ENCODE assay signal across 8 cellular contexts in the genomic region with DNA sequence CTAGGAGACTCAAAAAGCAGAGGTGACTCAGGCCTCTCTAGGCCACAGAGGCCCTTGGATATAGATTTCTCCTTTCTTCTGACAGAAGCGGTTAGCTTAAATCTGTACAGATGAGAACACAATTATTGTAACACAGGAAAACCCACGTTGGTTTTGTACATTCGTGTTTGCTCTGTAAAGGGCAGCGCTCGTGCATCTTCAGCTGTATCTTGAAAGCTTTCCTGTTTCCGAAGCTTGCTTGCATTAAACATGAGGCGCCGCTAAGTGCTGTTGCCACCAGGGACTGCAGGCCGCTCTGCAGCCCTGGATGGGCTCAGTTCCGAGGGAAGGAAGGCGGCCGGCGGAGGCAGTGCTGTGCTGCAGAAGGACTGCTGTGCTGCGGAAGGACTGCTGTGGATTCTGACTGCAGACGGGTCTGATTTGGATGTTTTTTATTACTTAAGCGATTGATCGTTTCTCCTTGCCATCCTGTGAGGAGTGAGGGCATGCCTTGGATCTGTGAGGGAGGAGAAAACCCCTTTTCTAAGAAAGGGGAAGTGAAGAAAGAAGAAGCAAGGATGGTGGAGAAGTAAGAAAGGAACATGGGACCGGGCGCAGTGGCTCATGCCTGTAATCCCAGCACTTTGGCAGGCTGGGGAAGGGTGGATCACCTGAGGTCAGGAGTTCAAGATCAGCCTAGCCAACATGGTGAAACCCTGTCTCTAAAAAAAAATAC. TPM values are rescaled to one million over a fixed set of nuclear protein-coding genes. Genes with fewer than 3 reads are reported as not detected.
DNase-seq lines count a peak whose midpoint lies in the region; ATAC-seq and TF ChIP-seq lines count a peak whose summit lies in the region.

No MANE protein-coding gene starts in this region.

- H3K9me3 ChIP-seq in CD4-positive, CD25-positive, alpha-beta regulatory T cell (ENCODE audit: control insufficient read depth in 2 of 2, low read length in 2 of 2), result no peaks in the 10 kb centered on the region
- H3K9me3 ChIP-seq in SK-N-SH, result no peaks in the 10 kb centered on the region
- H3K9me3 ChIP-seq in aorta (ENCODE audit: control insufficient read depth, low read length), result no peaks in the 10 kb centered on the region
- no peaks in the 10 kb centered on the region for H3K9me3 ChIP-seq in PC-3 (ENCODE audit: low read length)
- H3K9me3 ChIP-seq in thyroid gland, result no peaks in the 10 kb centered on the region

- intact Hi-C loops in aorta (cut with DNase I), result loop anchor here in 1 of 2 donors (5.0 kb wide), 1 partner anchor 252 kb away; no protein-coding TSS in a partner anchor
- intact Hi-C loops in PC-3 (cut with micrococcal nuclease), result loop anchor here (5.0 kb wide), 1 partner anchor 62 kb away; the partner anchor contains the start of gene TRUB1
- intact Hi-C loops in thyroid gland (cut with DNase I), result loop anchor here (10.0 kb wide), 1 partner anchor 240 kb away; no protein-coding TSS in a partner anchor

- no peak overlapping the region for H2AFZ ChIP-seq in SK-N-SH (ENCODE audit: low read depth)
- H2AFZ ChIP-seq in PC-3 (ENCODE audit: low read length), result no peak overlapping the region

- H3K9ac ChIP-seq in SK-N-SH, result no peak overlapping the region
- H3K9ac ChIP-seq in PC-3 (ENCODE audit: low read length), result no peak overlapping the region

- no TSS peak for BruUV-seq in PC-3 (replicated peaks; lab: Mats Ljungman, UMichigan)

- TF ChIP-seq EP300 in SK-N-SH (IDR thresholded peaks at IDR 0.05; ENCODE audit: borderline replicate concordance in 1 of 2, low read depth in 1 of 2, low read length in 1 of 2), result no peak

- WGBS in SK-N-SH (ENCODE audit: low lambda C conversion rate), result 85% methylated on average over 19 of the region's 19 CpGs
- 37 to 55% methylated on average over 19 of the region's 19 CpGs for WGBS in aorta, 2 donors
- 41 to 44% methylated on average over 19 of the region's 19 CpGs for WGBS in thyroid gland, 2 donors

- no peak overlapping the region for H3K4me3 ChIP-seq in CD4-positive, CD25-positive, alpha-beta regulatory T cell (ENCODE audit: low read depth, low read length)
- H3K4me3 ChIP-seq in SK-N-SH (ENCODE audit: low read depth in 2 of 2, low read length in 1 of 2), result no peak overlapping the region
- no peak overlapping the region for H3K4me3 ChIP-seq in aorta (ENCODE audit: low read length in 2 of 2)
- H3K4me3 ChIP-seq in PC-3 (ENCODE audit: low read length), result no peak overlapping the region
- no peak overlapping the region for H3K4me3 ChIP-seq in thyroid gland (replicated peaks in 1 of 3)

- peaks cover 4% of the 10 kb centered on the region for H3K4me1 ChIP-seq in CD4-positive, CD25-positive, alpha-beta regulatory T cell (ENCODE audit: control insufficient read depth, insufficient read depth, low read length, poor library complexity, severe bottlenecking)
- H3K4me1 ChIP-seq in SK-N-SH (ENCODE audit: control insufficient read depth in 1 of 2, insufficient read depth in 2 of 2, low read depth in 1 of 2, low read length in 1 of 2) (peaks cover 1 to 6% of the 10 kb centered on the region in 2 experiments; a peak in 3 of 4 replicates), aorta (ENCODE audit: control insufficient read depth in 1 of 2, insufficient read depth in 2 of 2, low read length in 2 of 2) (no peaks in the 10 kb centered on the region), PC-3 (ENCODE audit: insufficient read depth, low read length) (peaks cover 1% of the 10 kb centered on the region; the same call in 1 of the 2 replicates), thyroid gland (no peaks in the 10 kb centered on the region)

- peaks cover 0 to 19% (median 12%) of the 10 kb centered on the region in 4 donors for H3K4me1 Mint-ChIP-seq in CD4-positive, CD25-positive, alpha-beta regulatory T cell

- CTCF ChIA-PET in SK-N-SH (lab: Yijun Ruan, JAX) (interaction anchor here (0.6 to 12.3 kb wide), 7 partner anchors 9 to 404 kb away, joined by 3 to 235 read pairs (median 3); no protein-coding TSS in a partner anchor), PC-3 (lab: Charles Lee) (no interaction called here)

- no peaks in the 10 kb centered on the region for H3K9me3 Mint-ChIP-seq in CD4-positive, CD25-positive, alpha-beta regulatory T cell

- TF ChIP-seq POLR2A in thyroid gland (IDR thresholded peaks at IDR 0.05), result no peak

- no peak overlapping the region for H3K27ac ChIP-seq in CD4-positive, CD25-positive, alpha-beta regulatory T cell (ENCODE audit: insufficient read depth, low read length, poor library complexity, severe bottlenecking)
- H3K27ac ChIP-seq in SK-N-SH (ENCODE audit: low read depth in 2 of 2, low read length in 1 of 2), result no peak overlapping the region
- no peak overlapping the region for H3K27ac ChIP-seq in aorta (ENCODE audit: low read depth in 1 of 2, low read length in 2 of 2)
- H3K27ac ChIP-seq in PC-3 (ENCODE audit: low read length), result no peak overlapping the region
- no peak overlapping the region for H3K27ac ChIP-seq in thyroid gland

- peak in 1 of 3 donors; percentile 63 for DNase-seq in CD4-positive, CD25-positive, alpha-beta regulatory T cell
- DNase-seq in SK-N-SH (peak; percentile 61), hippocampal formation (lab: John Stamatoyannopoulos, UW) (peak; percentile 3 to 36), aorta (no peak), PC-3 (no peak), thyroid gland (no peak)

- peaks cover 7% of the 10 kb centered on the region for H3K27me3 ChIP-seq in CD4-positive, CD25-positive, alpha-beta regulatory T cell (ENCODE audit: control insufficient read depth, insufficient read depth, low read length)
- H3K27me3 ChIP-seq in SK-N-SH (ENCODE audit: insufficient read depth) (no peaks in the 10 kb centered on the region), aorta (ENCODE audit: control insufficient read depth in 1 of 2, insufficient read depth in 2 of 2, low read length in 1 of 2) (no peaks in the 10 kb centered on the region), PC-3 (ENCODE audit: low read length) (no peaks in the 10 kb centered on the region), thyroid gland (no peaks in the 10 kb centered on the region)

- H3K4me2 ChIP-seq in SK-N-SH (no peak overlapping the region), PC-3 (ENCODE audit: low read length) (no peak overlapping the region)

- TF ChIP-seq CTCF in SK-N-SH (IDR thresholded peaks at IDR 0.05) (no peak), PC-3 (conservative IDR thresholded peaks at IDR 0.05; ENCODE audit: low read depth, low read length) (no peak), thyroid gland (IDR thresholded peaks at IDR 0.05) (no peak)

- H3F3A ChIP-seq in SK-N-SH (replicated peaks; ENCODE audit: insufficient read depth) (peaks cover 13% of the 10 kb centered on the region), PC-3 (ENCODE audit: low read length, unreplicated experiment) (no peaks in the 10 kb centered on the region)

- no peaks in the 10 kb centered on the region for H3K79me2 ChIP-seq in SK-N-SH (ENCODE audit: insufficient read depth)
- no peaks in the 10 kb centered on the region for H3K79me2 ChIP-seq in PC-3 (ENCODE audit: low read length)

- H3K36me3 ChIP-seq in CD4-positive, CD25-positive, alpha-beta regulatory T cell (ENCODE audit: control insufficient read depth, insufficient read depth, low read length), result no peaks in the 10 kb centered on the region
- H3K36me3 ChIP-seq in SK-N-SH (replicated peaks in 1 of 2; ENCODE audit: control insufficient read depth in 1 of 2, insufficient read depth in 2 of 2, low read length in 1 of 2) (no peaks in the 10 kb centered on the region), aorta (ENCODE audit: control insufficient read depth in 1 of 2, insufficient read depth in 2 of 2, low read length in 1 of 2) (no peaks in the 10 kb centered on the region), PC-3 (ENCODE audit: low read depth, low read length) (no peaks in the 10 kb centered on the region), thyroid gland (no peaks in the 10 kb centered on the region)

- peak in 1 of 2 donors; percentile 44 for ATAC-seq in CD4-positive, CD25-positive, alpha-beta regulatory T cell (ENCODE audit: low read depth in 2 of 2)
- ATAC-seq in GM19452 (IDR thresholded peaks at IDR 0.05; ENCODE audit: unreplicated experiment) (peak; percentile 45), aorta (ENCODE audit: low FRiP score) (peak; percentile 52), PC-3 (no peak), GM18861 (IDR thresholded peaks at IDR 0.05; ENCODE audit: unreplicated experiment) (no peak)

- H4K20me1 ChIP-seq in SK-N-SH (ENCODE audit: insufficient read depth) (no peaks in the 10 kb centered on the region), PC-3 (ENCODE audit: low read length) (no peaks in the 10 kb centered on the region)

- H3K27ac Mint-ChIP-seq in CD4-positive, CD25-positive, alpha-beta regulatory T cell, result peak overlapping the region in 2 of 3 donors; percentile 20 to 56

- H3K9me2 ChIP-seq in SK-N-SH, result no peaks in the 10 kb centered on the region
- H3K9me2 ChIP-seq in PC-3 (replicated peaks; ENCODE audit: low read length), result no peaks in the 10 kb centered on the region

- H3K4me3 Mint-ChIP-seq in CD4-positive, CD25-positive, alpha-beta regulatory T cell, result peak overlapping the region in 1 of 4 donors; percentile 12

- H3K36me3 Mint-ChIP-seq in CD4-positive, CD25-positive, alpha-beta regulatory T cell, result peaks cover 4% of the 10 kb centered on the region

- peak; percentile 47 for TF ChIP-seq RAD21 in SK-N-SH (IDR thresholded peaks at IDR 0.05; ENCODE audit: low read length)

- peaks cover 27% of the 10 kb centered on the region for H3K27me3 Mint-ChIP-seq in CD4-positive, CD25-positive, alpha-beta regulatory T cell

- POLR2A ChIA-PET in SK-N-SH (lab: Yijun Ruan, JAX) (no interaction called here), PC-3 (lab: Charles Lee; ENCODE audit: unreplicated experiment) (no interaction called here)

TF ChIP-seq in SK-N-SH, 30 proteins besides CTCF, POLR2A, EP300 and RAD21 (continues in another document):
- TF ChIP-seq TAF1 (IDR thresholded peaks at IDR 0.05; ENCODE audit: borderline replicate concordance, low read depth, low read length) (no peak), RFX5 (IDR thresholded peaks at IDR 0.05; ENCODE audit: low read length) (no peak), RCOR1 (IDR thresholded peaks at IDR 0.05; ENCODE audit: low read length) (no peak), SIN3A (IDR thresholded peaks at IDR 0.05; ENCODE audit: borderline replicate concordance, low read depth, low read length) (no peak), ELF1 (IDR thresholded peaks at IDR 0.05) (no peak)

RNA-seq across cellular contexts. Expression of gene FHIP2A, which starts 53.4 kb away (rescaled TPM):
- total RNA-seq in CD4-positive, CD25-positive, alpha-beta regulatory T cell, result 85.5 TPM
- 10 to 100 TPM; 22.3 to 41.2 (median 28.2) TPM for polyA plus RNA-seq in CD4-positive, CD25-positive, alpha-beta regulatory T cell
- polyA plus RNA-seq in SK-N-SH (2012; rRNA removed) (6.1 and 9.1 TPM in 2 replicates), aorta (10 to 100 TPM in 1 of 2 donors, 1 to 10 TPM in 1; 4.8 to 15.2 TPM)
- 5.8 and 6.2 TPM in 2 replicates for polyA plus RNA-seq in SK-N-SH (2012; cell fraction: cytosol; rRNA removed)
- 14.9 and 31.8 TPM in 2 replicates for polyA plus RNA-seq in SK-N-SH (2012; cell fraction: nucleus; rRNA removed)
- total RNA-seq in aorta (10 to 100 TPM; 33.1 to 48.4 TPM), PC-3 (2014; rRNA removed) (3.7 and 4.6 TPM in 2 replicates), thyroid gland (10 to 100 TPM; 37.8 to 52.3 (median 43.1) TPM)

Comparison
In these comparisons a context has a peak if more than half of its experiments do, and no peak if none do; other contexts are left out.
1. ATAC-seq: peak in GM19452 (single experiment) and aorta (single experiment); none in PC-3 (single experiment) and GM18861 (single experiment).
2. DNase-seq: peak in SK-N-SH (single experiment) and hippocampal formation (2 of 2); none in aorta (0 of 2), PC-3 (single experiment) and thyroid gland (0 of 2).